In the genomic region with DNA sequence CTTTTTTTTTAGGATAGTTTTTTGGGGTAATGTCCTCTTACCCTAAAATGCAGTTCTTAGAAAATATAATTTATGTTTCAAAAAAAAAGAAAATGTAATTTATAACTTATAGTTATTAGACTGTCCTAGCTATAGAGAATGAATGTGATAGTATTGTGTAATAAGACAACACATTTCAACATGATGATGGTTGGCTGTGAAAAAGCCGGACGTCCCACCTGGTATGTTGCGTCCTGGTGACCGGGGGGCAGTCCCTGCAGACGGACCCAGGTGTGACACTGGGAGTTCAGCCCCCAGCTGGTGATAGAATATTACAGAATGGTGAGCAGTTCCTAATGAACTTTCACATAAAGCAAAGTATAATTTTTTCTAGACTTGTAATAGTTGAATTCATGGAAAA, we compare ENCODE assay signal across 8 cellular contexts. TPM values are rescaled to one million over a fixed set of nuclear protein-coding genes. Genes with fewer than 3 reads are reported as not detected.
"Had no signal": no experiment of that assay in that cellular context is flagged by ENCODE, and none has a peak within 500 bp of the region (broad histone marks: within the 10 kb centered on the region; RNA-seq: fewer than 3 reads in every experiment).

No MANE protein-coding gene starts in this region.

RNA-seq across cellular contexts. Expression of gene CA5A, which starts 49.2 kb away (rescaled TPM):
- total RNA-seq: aorta, cerebellum, M059J, PC-3, Peyer's patch, SJSA1, WTC11 had no signal
- polyA plus RNA-seq: SK-N-SH had no signal
